8 cellular contexts compared by ENCODE assay signal in genomic region chr15:64883097-64883581, GRCh38. TPM values are rescaled to one million over a fixed set of nuclear protein-coding genes. Genes with fewer than 3 reads are reported as not detected.
DNase-seq lines count a peak whose midpoint lies in the region; ATAC-seq and TF ChIP-seq lines count a peak whose summit lies in the region.

No MANE protein-coding gene starts in this region.

- no peaks in the 10 kb centered on the region for H3K9me3 Mint-ChIP-seq in T-cell

- peak overlapping the region; percentile 70 to 88 for H3K27ac Mint-ChIP-seq in T-cell

- H3K36me3 ChIP-seq in tibial nerve: no peaks in the 10 kb centered on the region

- peaks cover 32 to 34% (median 33%) of the 10 kb centered on the region in 3 donors for H3K4me1 Mint-ChIP-seq in T-cell

- 58 to 70% methylated on average over 5 of the region's 5 CpGs for whole genome bisulfite sequencing in tibial nerve, 2 donors

- peak in 1 of 2 donors; percentile 33 for TF ChIP-seq EP300 in tibial nerve (IDR thresholded peaks at IDR 0.05)

- POLR2A ChIA-PET in T-cell (lab: Charles Lee): interaction anchor here in 1 of 2 donors (0.5 kb wide), 1 partner anchor 9 kb away, joined by 4 read pairs; no protein-coding TSS in a partner anchor

- no peaks in the 10 kb centered on the region for H3K27me3 ChIP-seq in tibial nerve

- H3K36me3 Mint-ChIP-seq in T-cell: no peaks in the 10 kb centered on the region

- peak overlapping the region in 2 of 3 donors; percentile 3 to 27 for H3K4me3 Mint-ChIP-seq in T-cell

- TF ChIP-seq CTCF in tibial nerve (IDR thresholded peaks at IDR 0.05): no peak

- H3K27ac ChIP-seq in tibial nerve: peak overlapping the region in 3 of 4 donors; percentile 68 to 87 (median 81)

- CTCF ChIA-PET in T-cell (lab: Charles Lee): interaction anchor here (0.7 to 2.3 kb wide), 3 partner anchors 8 to 45 kb away, joined by 3 to 12 read pairs (median 10); no protein-coding TSS in a partner anchor

- TF ChIP-seq POLR2A in tibial nerve (IDR thresholded peaks at IDR 0.05): no peak

- DNase-seq in CD1c-positive myeloid dendritic cell (ENCODE audit: extremely low spot score) (peak; percentile 90), T-cell (peak in 3 of 34 experiments; percentile 15 to 36 (median 28)), germinal center (ENCODE audit: low spot score) (peak; percentile 38), tibial nerve (ENCODE audit: low spot score in 2 of 2) (no peak), NCI-H2107 (lab: John Stamatoyannopoulos, UW) (no peak), NCI-H1417 treated with DMSO at 0.1 percent for 48 hours (lab: John Stamatoyannopoulos, UW) (no peak)

- H3K4me3 ChIP-seq in tibial nerve: no peak overlapping the region

- no peaks in the 10 kb centered on the region for H3K9me3 ChIP-seq in tibial nerve

- peaks cover 0 to 29% (median 24%) of the 10 kb centered on the region in 4 donors for H3K4me1 ChIP-seq in tibial nerve

- H3K27me3 Mint-ChIP-seq in T-cell: no peaks in the 10 kb centered on the region

- ATAC-seq in GM21528 (IDR thresholded peaks at IDR 0.05; ENCODE audit: low FRiP score, unreplicated experiment): peak; percentile 56
- ATAC-seq in T-cell (replicated peaks in 1 of 4): peak; percentile 63 to 74 (median 66)
- no peak for ATAC-seq in HG03045 (IDR thresholded peaks at IDR 0.05; ENCODE audit: unreplicated experiment)

RNA-seq across cellular contexts. Expression of gene ANKDD1A, which starts 28.6 kb away (rescaled TPM):
- 10 to 100 TPM in 2 of 5 donors, 1 to 10 TPM in 3; 1.7 to 13.4 (median 7.9) TPM for total RNA-seq in T-cell
- total RNA-seq in tibial nerve: 10 to 100 TPM; 18.2 to 39.3 (median 26.3) TPM

RNA-seq across cellular contexts. Expression of gene PLEKHO2, which starts 41.4 kb away (rescaled TPM):
- 10 to 100 TPM in 4 of 5 donors, 1 to 10 TPM in 1; 9.2 to 22.7 (median 17.1) TPM for total RNA-seq in T-cell
- total RNA-seq in tibial nerve: 10 to 100 TPM; 40.8 to 69.9 (median 60.2) TPM

RNA-seq across cellular contexts. Expression of gene PIF1, which starts 57.7 kb away (rescaled TPM):
- 1 to 10 TPM in 3 of 5 donors, under 1 TPM in 2; 0.88 to 4.1 (median 1.1) TPM for total RNA-seq in T-cell
- 1 to 10 TPM in 2 of 4 donors, under 1 TPM in 1, not detected in 1; 0.39 to 2.4 (median 1.1) TPM for total RNA-seq in tibial nerve

Comparison
In these comparisons a context has a peak if more than half of its experiments do, and no peak if none do; other contexts are left out.
1. DNase-seq: peak in CD1c-positive myeloid dendritic cell (single experiment) and germinal center (single experiment); none in tibial nerve (0 of 2), NCI-H2107 (single experiment) and NCI-H1417 treated with DMSO at 0.1 percent for 48 hours (single experiment).